In genomic region chr6:33632603-33633039, GRCh38 we compare ENCODE assay signal across 1 cellular context.
TF ChIP-seq lines count a peak whose summit lies in the region.

No MANE protein-coding gene starts in this region.

TF ChIP-seq in GM23338, 12 proteins besides CTCF, POLR2A, EP300 and RAD21 (continued from another document):
- TF ChIP-seq REST (IDR thresholded peaks at IDR 0.05; ENCODE audit: unreplicated experiment) = no peak
- no peak for TF ChIP-seq NANOG (IDR thresholded peaks at IDR 0.05; ENCODE audit: borderline replicate concordance)
- no peak for TF ChIP-seq POLR2AphosphoS5 (IDR thresholded peaks at IDR 0.05; ENCODE audit: low read depth)
